8 cellular contexts compared by ENCODE assay signal in genomic region chr5:122192883-122193496, GRCh38.
DNase-seq lines count a peak whose midpoint lies in the region; ATAC-seq and TF ChIP-seq lines count a peak whose summit lies in the region.

No MANE protein-coding gene starts in this region.

- 5 to 13% (median 9%) methylated on average over 4 of the region's 4 CpGs for WGBS in adrenal gland, 4 donors

- H3K27me3 ChIP-seq in adrenal gland (no peaks in the 10 kb centered on the region), right atrium auricular region (no peaks in the 10 kb centered on the region)

- TF ChIP-seq CTCF in adrenal gland (IDR thresholded peaks at IDR 0.05) (peak; percentile 49 to 74 (median 64)), right atrium auricular region (IDR thresholded peaks at IDR 0.05) (peak; percentile 46 to 70)

- no peaks in the 10 kb centered on the region for H3K4me1 Mint-ChIP-seq in stimulated activated memory B cell treated with anti-CD40 and anti-IgM and Interleukin-4, amounts not matched to agents 10 μg/mL and 1 μg/mL and 100 μg/mL, for 72 hours

- H3K27ac ChIP-seq in adrenal gland (no peak overlapping the region), right atrium auricular region (no peak overlapping the region)

- TF ChIP-seq POLR2A in adrenal gland (IDR thresholded peaks at IDR 0.05): no peak

- H3K4me1 ChIP-seq in adrenal gland (replicated peaks in 1 of 2) (no peaks in the 10 kb centered on the region), right atrium auricular region (no peaks in the 10 kb centered on the region)

- H3K27me3 Mint-ChIP-seq in stimulated activated memory B cell treated with anti-CD40 and anti-IgM and Interleukin-4, amounts not matched to agents 10 μg/mL and 1 μg/mL and 100 μg/mL, for 72 hours: peaks cover 12% of the 10 kb centered on the region

- no peaks in the 10 kb centered on the region for H3K9me3 ChIP-seq in adrenal gland (replicated peaks in 1 of 3)
- no peaks in the 10 kb centered on the region for H3K9me3 ChIP-seq in right atrium auricular region

- no peak overlapping the region for H3K4me3 ChIP-seq in adrenal gland
- no peak overlapping the region for H3K4me3 ChIP-seq in right atrium auricular region

- no peaks in the 10 kb centered on the region for H3K36me3 ChIP-seq in adrenal gland (replicated peaks in 1 of 2)
- no peaks in the 10 kb centered on the region for H3K36me3 ChIP-seq in right atrium auricular region

- DNase-seq in DMS153 treated with DMSO at 0.1 percent for 48 hours (lab: John Stamatoyannopoulos, UW; ENCODE audit: unreplicated experiment): peak; percentile 31
- peak; percentile 68 for DNase-seq in NCI-H2227 treated with DMSO at 0.1 percent for 48 hours (lab: John Stamatoyannopoulos, UW)
- peak in 6 of 7 donors; percentile 39 to 70 (median 49) for DNase-seq in adrenal gland
- no peak for DNase-seq in right atrium auricular region (ENCODE audit: low spot score)
- no peak for DNase-seq in posterior vena cava (ENCODE audit: low spot score)

- H3K27ac Mint-ChIP-seq in stimulated activated memory B cell treated with anti-CD40 and anti-IgM and Interleukin-4, amounts not matched to agents 10 μg/mL and 1 μg/mL and 100 μg/mL, for 72 hours: no peak overlapping the region

- ATAC-seq in GM19452 (IDR thresholded peaks at IDR 0.05; ENCODE audit: unreplicated experiment): peak; percentile 61
- ATAC-seq in HG03280 (IDR thresholded peaks at IDR 0.05; ENCODE audit: unreplicated experiment): peak; percentile 83
- ATAC-seq in stimulated activated memory B cell treated with anti-CD40 and anti-IgM and Interleukin-4, amounts not matched to agents 10 μg/mL and 1 μg/mL and 100 μg/mL, for 72 hours: peak; percentile 47

- intact Hi-C loops in adrenal gland (cut with DNase I) (loop anchor here in 1 of 2 donors (5.0 kb wide), 1 partner anchor 224 kb away; no protein-coding TSS in a partner anchor), posterior vena cava (cut with DNase I) (loop anchor here (10.0 kb wide), 1 partner anchor 222 kb away; no protein-coding TSS in a partner anchor)

- H3K9me3 Mint-ChIP-seq in stimulated activated memory B cell treated with anti-CD40 and anti-IgM and Interleukin-4, amounts not matched to agents 10 μg/mL and 1 μg/mL and 100 μg/mL, for 72 hours: no peaks in the 10 kb centered on the region

- no peaks in the 10 kb centered on the region for H3K36me3 Mint-ChIP-seq in stimulated activated memory B cell treated with anti-CD40 and anti-IgM and Interleukin-4, amounts not matched to agents 10 μg/mL and 1 μg/mL and 100 μg/mL, for 72 hours

- H3K4me3 Mint-ChIP-seq in stimulated activated memory B cell treated with anti-CD40 and anti-IgM and Interleukin-4, amounts not matched to agents 10 μg/mL and 1 μg/mL and 100 μg/mL, for 72 hours: no peak overlapping the region

Comparison
In these comparisons a context has a peak if more than half of its experiments do, and no peak if none do; other contexts are left out.
1. DNase-seq: peak in DMS153 treated with DMSO at 0.1 percent for 48 hours (single experiment), NCI-H2227 treated with DMSO at 0.1 percent for 48 hours (single experiment) and adrenal gland (6 of 7); none in right atrium auricular region (single experiment) and posterior vena cava (single experiment).
2. Peak in every context shown above with its lines, with median percentiles within 50 percentile points of each other: ATAC-seq.